In the genomic region with DNA sequence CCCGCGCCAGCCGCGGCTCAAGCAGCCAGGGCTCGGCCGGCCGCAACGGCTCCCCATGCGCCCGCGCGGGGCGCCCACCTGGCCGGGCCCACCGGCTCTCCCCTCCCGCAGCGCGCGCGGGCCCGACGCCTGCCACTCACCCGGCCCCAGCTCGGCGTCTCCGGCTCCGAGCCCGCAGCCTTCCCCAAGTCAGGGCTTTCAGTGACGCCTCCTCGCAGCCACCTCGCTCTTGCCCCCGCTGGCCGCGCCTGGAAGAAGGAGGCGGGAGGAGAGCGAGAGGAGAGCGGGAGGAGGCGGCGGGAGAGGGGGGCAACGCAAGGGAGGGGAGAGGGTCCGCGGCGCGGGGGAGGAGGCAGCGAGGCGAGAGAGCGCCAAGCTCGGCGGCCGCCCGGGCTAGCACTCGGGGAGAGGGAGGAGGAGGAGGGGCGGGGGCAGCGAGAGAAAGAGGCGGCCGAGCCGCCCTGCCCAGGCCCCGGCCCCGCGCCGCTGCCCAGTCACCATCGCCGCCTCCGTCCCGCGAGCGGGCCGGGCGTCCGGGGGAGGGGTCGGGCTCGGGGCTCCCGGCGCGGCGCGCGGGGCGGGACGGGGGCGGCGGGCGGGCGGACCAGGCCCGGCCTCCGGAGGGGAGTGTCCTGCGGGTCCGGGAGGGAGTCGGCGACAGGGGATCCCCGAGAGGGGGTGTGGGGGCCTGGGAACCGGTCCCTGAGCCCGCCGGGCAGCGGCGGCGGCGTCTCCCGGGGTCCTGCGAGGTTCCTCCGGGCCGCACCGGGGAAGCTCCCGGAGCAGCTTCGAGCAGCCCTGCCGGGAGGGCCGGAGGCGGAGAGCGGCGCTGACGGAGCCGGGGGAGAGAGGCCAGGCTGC, we compare ENCODE assay signal across 8 cellular contexts. TPM values are rescaled to one million over a fixed set of nuclear protein-coding genes. Genes with fewer than 3 reads are reported as not detected.
DNase-seq lines count a peak whose midpoint lies in the region; ATAC-seq and TF ChIP-seq lines count a peak whose summit lies in the region.

A gene with protein sequence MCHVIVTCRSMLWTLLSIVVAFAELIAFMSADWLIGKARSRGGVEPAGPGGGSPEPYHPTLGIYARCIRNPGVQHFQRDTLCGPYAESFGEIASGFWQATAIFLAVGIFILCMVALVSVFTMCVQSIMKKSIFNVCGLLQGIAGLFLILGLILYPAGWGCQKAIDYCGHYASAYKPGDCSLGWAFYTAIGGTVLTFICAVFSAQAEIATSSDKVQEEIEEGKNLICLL (minus strand): TSS at position 414 of the 861 bp plus-strand sequence. CDS start 138,559 bp downstream, outside the sequence.

- WGBS in esophagus squamous epithelium, 2 donors, result 0% methylated on average over 2 of the region's 112 CpGs; no CpG with 5 or more reads in 1 of the 2 donors

- TF ChIP-seq POLR2A in esophagus squamous epithelium (IDR thresholded peaks at IDR 0.05), result peak in 2 of 4 donors; percentile 19 to 53

- peak in 1 of 6 experiments; percentile 5 for TF ChIP-seq CTCF in esophagus squamous epithelium (IDR thresholded peaks at IDR 0.05)

- peaks cover 4 to 42% (median 14%) of the 10 kb centered on the region in 3 donors for H3K4me1 ChIP-seq in esophagus squamous epithelium

- ATAC-seq in activated CD4-positive, CD25-positive, alpha-beta regulatory T cell treated with anti-CD3 and anti-CD28 coated beads, Interleukin-2, amount 50 U/mL, for 24 hours, result peak; percentile 31 to 51
- ATAC-seq in HG02571 (IDR thresholded peaks at IDR 0.05; ENCODE audit: unreplicated experiment), result peak; percentile 53

- peak within 1 kb of the TSS; percentile 63 to 95 (median 78) for H3K4me3 ChIP-seq in esophagus squamous epithelium

- H3K27me3 ChIP-seq in esophagus squamous epithelium, result peaks cover 0 to 44% (median 2%) of the 10 kb centered on the region in 4 donors

- no peak for DNase-seq in activated CD4-positive, CD25-positive, alpha-beta regulatory T cell (lab: John Stamatoyannopoulos, UW)
- DNase-seq in NCI-H1105 (lab: John Stamatoyannopoulos, UW), result peak; percentile 30
- DNase-seq in activated CD8-positive, alpha-beta memory T cell treated with anti-CD3 and anti-CD28 coated beads, Interleukin-2, amount 50 U/mL, for 48 hours, result peak; percentile 67
- no peak for DNase-seq in esophagus squamous epithelium (lab: John Stamatoyannopoulos, UW)
- DNase-seq in mucosa of gallbladder (ENCODE audit: low spot score), result peak; percentile 53

- H3K9me3 ChIP-seq in esophagus squamous epithelium, result no peaks in the 10 kb centered on the region

- H3K27ac ChIP-seq in esophagus squamous epithelium (peak within 1 kb of the TSS; percentile 84 to 96 (median 90)), temporal lobe (ENCODE audit: low read depth, low read length) (peak within 1 kb of the TSS; percentile 17)

- intact Hi-C loops in esophagus squamous epithelium (cut with DNase I), result no loop called here

- no peaks in the 10 kb centered on the region for H3K36me3 ChIP-seq in esophagus squamous epithelium

RNA-seq across cellular contexts. Expression of the gene that starts here (rescaled TPM):
- total RNA-seq in esophagus squamous epithelium (10 to 100 TPM in 1 of 4 donors, 1 to 10 TPM in 3; 2.2 to 11.1 (median 6.2) TPM), mucosa of gallbladder (22.5 TPM), temporal lobe (22.6 TPM)

Comparison
In these comparisons a context has a peak if more than half of its experiments do, and no peak if none do; other contexts are left out.
1. DNase-seq: peak in NCI-H1105 (single experiment), activated CD8-positive, alpha-beta memory T cell treated with anti-CD3 and anti-CD28 coated beads, Interleukin-2, amount 50 U/mL, for 48 hours (single experiment) and mucosa of gallbladder (single experiment); none in activated CD4-positive, CD25-positive, alpha-beta regulatory T cell (0 of 4) and esophagus squamous epithelium (single experiment).